8 cellular contexts compared by ENCODE assay signal in the genomic region with DNA sequence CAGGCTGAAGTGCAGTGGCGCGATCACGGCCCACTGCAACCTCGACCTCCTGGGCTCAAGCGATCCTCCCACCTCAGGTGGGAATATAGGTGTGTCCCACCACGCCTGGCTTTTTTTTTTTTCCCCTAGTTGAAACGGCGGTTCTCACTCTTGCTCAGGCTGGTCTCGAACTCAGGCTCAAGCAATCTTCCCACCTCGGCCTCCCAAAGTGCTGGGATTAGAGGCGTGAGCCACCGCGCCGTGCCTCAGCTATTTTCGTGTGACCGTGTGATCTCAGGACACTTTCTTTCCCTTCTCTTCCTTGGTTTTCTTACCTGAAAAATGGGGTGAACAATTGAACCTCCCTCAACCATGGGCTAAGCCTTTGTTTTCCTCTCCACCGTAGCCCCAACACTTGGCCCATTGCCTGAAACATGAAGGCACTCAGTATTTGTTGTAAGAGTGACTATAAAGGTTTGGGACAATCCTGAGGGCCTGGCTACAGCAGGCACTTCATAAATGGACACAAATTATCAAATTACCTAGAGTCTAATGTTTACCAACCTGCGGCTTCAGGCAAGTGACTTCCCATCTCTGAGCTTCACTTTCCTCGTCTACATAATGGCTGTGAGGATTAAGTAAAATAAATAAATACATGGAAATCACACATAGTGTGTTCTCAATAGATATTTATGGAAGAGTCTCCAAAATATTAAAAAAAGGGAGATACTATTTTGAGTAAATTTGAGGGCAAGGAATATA. TPM values are rescaled to one million over a fixed set of nuclear protein-coding genes. Genes with fewer than 3 reads are reported as not detected.
DNase-seq lines count a peak whose midpoint lies in the region; ATAC-seq and TF ChIP-seq lines count a peak whose summit lies in the region.

No MANE protein-coding gene starts in this region.

- peaks cover 13% of the 10 kb centered on the region for H3K36me3 Mint-ChIP-seq in endodermal cell (ENCODE audit: low read depth)

- TF ChIP-seq CTCF in PC-3 (conservative IDR thresholded peaks at IDR 0.05; ENCODE audit: low read depth, low read length) (no peak), endodermal cell (conservative IDR thresholded peaks at IDR 0.05) (no peak), parathyroid adenoma (IDR thresholded peaks at IDR 0.05) (no peak)

- POLR2A ChIA-PET in PC-3 (lab: Charles Lee; ENCODE audit: unreplicated experiment), result interaction anchor here (0.6 to 3.2 kb wide), 11 partner anchors 13 to 118 kb away, joined by 3 to 62 read pairs (median 8); a partner anchor contains a TSS

- no peaks in the 10 kb centered on the region for H3F3A ChIP-seq in PC-3 (ENCODE audit: low read length, unreplicated experiment)

- CTCF ChIA-PET in PC-3 (lab: Charles Lee), result interaction anchor here (0.6 to 3.3 kb wide), 8 partner anchors 11 to 39 kb away, joined by 3 to 78 read pairs (median 16); no protein-coding TSS in a partner anchor

- peaks cover 59% of the 10 kb centered on the region for H3K4me1 Mint-ChIP-seq in endodermal cell

- H3K4me2 ChIP-seq in PC-3 (ENCODE audit: low read length) (peak overlapping the region; percentile 94), parathyroid adenoma (ENCODE audit: low read length) (peak overlapping the region; percentile 87)

- intact Hi-C loops in PC-3 (cut with micrococcal nuclease), result loop anchor here (1.0 kb wide), 3 partner anchors 15 to 40 kb away; no protein-coding TSS in a partner anchor

- peak overlapping the region; percentile 98 for H3K27ac Mint-ChIP-seq in endodermal cell

- H3K9ac ChIP-seq in PC-3 (ENCODE audit: low read length), result peak overlapping the region; percentile 82
- peak overlapping the region; percentile 51 for H3K9ac ChIP-seq in endodermal cell (ENCODE audit: extremely low read depth, low read length, poor library complexity, severe bottlenecking)
- H3K9ac ChIP-seq in parathyroid adenoma, result no peak overlapping the region

- H3K27me3 ChIP-seq in PC-3 (ENCODE audit: low read length) (no peaks in the 10 kb centered on the region), endodermal cell (ENCODE audit: control insufficient read depth, insufficient read depth, low read length, poor library complexity, severe bottlenecking) (no peaks in the 10 kb centered on the region), parathyroid adenoma (ENCODE audit: control insufficient read depth, insufficient read depth, low read length) (no peaks in the 10 kb centered on the region)

- H3K36me3 ChIP-seq in PC-3 (ENCODE audit: low read depth, low read length) (peaks cover 12% of the 10 kb centered on the region; the same call in 1 of the 2 replicates), endodermal cell (ENCODE audit: control insufficient read depth, insufficient read depth, low read length) (peaks cover 15% of the 10 kb centered on the region), parathyroid adenoma (ENCODE audit: control insufficient read depth, insufficient read depth, low read length) (no peaks in the 10 kb centered on the region)

- H3K4me1 ChIP-seq in PC-3 (ENCODE audit: insufficient read depth, low read length) (peaks cover 30% of the 10 kb centered on the region), endodermal cell (ENCODE audit: control insufficient read depth, insufficient read depth, low read length) (no peaks in the 10 kb centered on the region), parathyroid adenoma (peaks cover 6% of the 10 kb centered on the region)

- H3K79me2 ChIP-seq in PC-3 (ENCODE audit: low read length) (no peaks in the 10 kb centered on the region), parathyroid adenoma (no peaks in the 10 kb centered on the region)

- no peaks in the 10 kb centered on the region for H3K27me3 Mint-ChIP-seq in endodermal cell (ENCODE audit: insufficient read depth)

- no peaks in the 10 kb centered on the region for H4K20me1 ChIP-seq in PC-3 (ENCODE audit: low read length)

- peak overlapping the region; percentile 75 for H3K4me3 ChIP-seq in PC-3 (ENCODE audit: low read length)
- peak overlapping the region; percentile 79 for H3K4me3 ChIP-seq in endodermal cell (ENCODE audit: low read length)
- H3K4me3 ChIP-seq in parathyroid adenoma (ENCODE audit: low read depth, low read length), result peak overlapping the region; percentile 54

- DNase-seq in PC-3 (peak; percentile 75), endodermal cell (no peak), GM19240 (ENCODE audit: insufficient read length, low spot score) (no peak), globus pallidus (ENCODE audit: low spot score) (no peak), RKO (ENCODE audit: low spot score) (no peak)

- 76 to 82% methylated on average over 13 to 19 of the region's 19 CpGs for WGBS in endodermal cell (ENCODE audit: insufficient coverage in 1 of 2, insufficient read length in 1 of 2), 2 experiments

- no peaks in the 10 kb centered on the region for H3K9me3 ChIP-seq in PC-3 (ENCODE audit: low read length)
- H3K9me3 ChIP-seq in endodermal cell (ENCODE audit: control insufficient read depth, low read length), result no peaks in the 10 kb centered on the region
- no peaks in the 10 kb centered on the region for H3K9me3 ChIP-seq in parathyroid adenoma (ENCODE audit: control insufficient read depth, low read length)

- H2AFZ ChIP-seq in PC-3 (ENCODE audit: low read length) (peak overlapping the region; percentile 72), parathyroid adenoma (peak overlapping the region; percentile 91)

- TSS peak; percentile 76 for BruUV-seq in PC-3 (replicated peaks; lab: Mats Ljungman, UMichigan)

- H3K9me2 ChIP-seq in PC-3 (replicated peaks; ENCODE audit: low read length), result no peaks in the 10 kb centered on the region

- H3K9me3 Mint-ChIP-seq in endodermal cell, result peaks cover 4% of the 10 kb centered on the region

- H3K27ac ChIP-seq in PC-3 (ENCODE audit: low read length) (peak overlapping the region; percentile 83), endodermal cell (ENCODE audit: low read depth, low read length) (peak overlapping the region; percentile 95), parathyroid adenoma (peak overlapping the region; percentile 87)

- H3K4me3 Mint-ChIP-seq in endodermal cell, result peak overlapping the region; percentile 75

- ATAC-seq in GM18502 (IDR thresholded peaks at IDR 0.05; ENCODE audit: poor library complexity, unreplicated experiment) (peak; percentile 18), HG02981 (IDR thresholded peaks at IDR 0.05; ENCODE audit: unreplicated experiment) (peak; percentile 5), PC-3 (peak; percentile 23)

RNA-seq across cellular contexts. Expression of a gene that starts 31.4 kb away (rescaled TPM):
- total RNA-seq in PC-3 (2014; rRNA removed), result 774 and 872 TPM in 2 replicates
- 100 to 1,000 TPM; 380 to 447 TPM for total RNA-seq in endodermal cell
- 223 TPM for polyA plus RNA-seq in endodermal cell (2013, experiment 1 of 2)
- polyA plus RNA-seq in endodermal cell (2013, experiment 2 of 2), result 194 TPM

RNA-seq across cellular contexts. Expression of a gene that starts 59.5 kb away (rescaled TPM):
- 99.5 and 125 TPM in 2 replicates for total RNA-seq in PC-3 (2014; rRNA removed)
- total RNA-seq in endodermal cell, result 100 to 1,000 TPM; 120 to 206 TPM
- polyA plus RNA-seq in endodermal cell (2013, experiment 1 of 2), result 85.1 TPM
- 81.4 TPM for polyA plus RNA-seq in endodermal cell (2013, experiment 2 of 2)
